In genomic region chr3:185151959-185152432, GRCh38 we compare ENCODE assay signal across 8 cellular contexts. TPM values are rescaled to one million over a fixed set of nuclear protein-coding genes. Genes with fewer than 3 reads are reported as not detected.
DNase-seq lines count a peak whose midpoint lies in the region; ATAC-seq, FAIRE-seq and TF ChIP-seq lines count a peak whose summit lies in the region.

No MANE protein-coding gene starts in this region.

- CTCF ChIA-PET in CD8-positive, alpha-beta T cell (lab: Charles Lee): no interaction called here
- CTCF ChIA-PET in RWPE1 (lab: Yijun Ruan, JAX): interaction anchor here (0.6 to 0.7 kb wide), 2 partner anchors 32 to 135 kb away, joined by 3 read pairs; no protein-coding TSS in a partner anchor

- H3K9me3 Mint-ChIP-seq in CD8-positive, alpha-beta T cell: no peaks in the 10 kb centered on the region

- intact Hi-C loops in CD8-positive, alpha-beta T cell (cut with DNase I, micrococcal nuclease): no loop called here
- intact Hi-C loops in pancreas (cut with DNase I): no loop called here

- TF ChIP-seq CTCF in CD8-positive, alpha-beta T cell (IDR thresholded peaks at IDR 0.05): no peak
- no peak for TF ChIP-seq CTCF in OCI-LY1 (IDR thresholded peaks at IDR 0.05; ENCODE audit: low read length)
- no peak for TF ChIP-seq CTCF in pancreas (IDR thresholded peaks at IDR 0.05)
- TF ChIP-seq CTCF in RWPE1 (conservative IDR thresholded peaks at IDR 0.05; ENCODE audit: low read depth): no peak

- no peaks in the 10 kb centered on the region for H3K36me3 ChIP-seq in CD8-positive, alpha-beta T cell (ENCODE audit: insufficient read depth, low read length)
- H3K36me3 ChIP-seq in OCI-LY1 (ENCODE audit: insufficient read depth, low read length) (no peaks in the 10 kb centered on the region), pancreas (no peaks in the 10 kb centered on the region)

- no peak for ATAC-seq in CD8-positive, alpha-beta T cell
- ATAC-seq in pancreas (peak in 1 of 4 donors; percentile 21), GM21360 (IDR thresholded peaks at IDR 0.05; ENCODE audit: unreplicated experiment) (no peak)

- no peak overlapping the region for H2AFZ ChIP-seq in OCI-LY1 (ENCODE audit: low read length)

- no peak for DNase-seq in CD8-positive, alpha-beta T cell
- DNase-seq in fibroblast of peridontal ligament (ENCODE audit: extremely low read depth): peak; percentile 21
- DNase-seq in pancreas: no peak
- no peak for DNase-seq in RWPE1 (ENCODE audit: low spot score)
- DNase-seq in occipital lobe (lab: John Stamatoyannopoulos, UW): no peak
- DNase-seq in stimulated activated CD4-positive, alpha-beta T cell treated with anti-CD3 and anti-CD28 coated beads, Interleukin-2, amount 100 ng/mL, for 24 hours: no peak

- H3K4me1 ChIP-seq in CD8-positive, alpha-beta T cell (ENCODE audit: insufficient read depth, low read length): peaks cover 6% of the 10 kb centered on the region
- H3K4me1 ChIP-seq in OCI-LY1 (ENCODE audit: insufficient read depth, low read length, severe bottlenecking) (no peaks in the 10 kb centered on the region), pancreas (peaks cover 0 to 3% (median 0%) of the 10 kb centered on the region in 3 donors)

- no peaks in the 10 kb centered on the region for H4K20me1 ChIP-seq in OCI-LY1 (ENCODE audit: insufficient read depth, low read length)

- no peaks in the 10 kb centered on the region for H3K9me2 ChIP-seq in OCI-LY1 (ENCODE audit: low read depth, low read length)

- no peak overlapping the region for H3K9ac ChIP-seq in OCI-LY1 (ENCODE audit: low read length)

- 6 to 8% methylated on average over 12 of the region's 12 CpGs for WGBS in pancreas, 2 donors

- peaks cover 17% of the 10 kb centered on the region for H3K27me3 ChIP-seq in CD8-positive, alpha-beta T cell (ENCODE audit: insufficient read depth, low read length)
- 0 out of 2 replicates have a peak, but pooled peaks cover 2% of the 10 kb centered on the region for H3K27me3 ChIP-seq in OCI-LY1 (ENCODE audit: insufficient read depth, low read length)
- H3K27me3 ChIP-seq in pancreas: peaks cover 0 to 34% (median 5%) of the 10 kb centered on the region in 4 donors

- no peak for FAIRE-seq in pancreas (lab: Jason Lieb, UNC)

- no peaks in the 10 kb centered on the region for H3F3A ChIP-seq in OCI-LY1 (ENCODE audit: insufficient read depth, low read length)

- POLR2A ChIA-PET in CD8-positive, alpha-beta T cell (lab: Charles Lee): no interaction called here
- POLR2A ChIA-PET in RWPE1 (lab: Yijun Ruan, JAX; ENCODE audit: low non-redundant PET): interaction anchor here (0.7 kb wide), 1 partner anchor 82 kb away, joined by 4 read pairs; no protein-coding TSS in a partner anchor

- H3K4me2 ChIP-seq in OCI-LY1 (ENCODE audit: low read length): peak overlapping the region; percentile 27; the same call in 1 of the 2 replicates

- H3K27ac Mint-ChIP-seq in CD8-positive, alpha-beta T cell: no peak overlapping the region

- H3K27me3 Mint-ChIP-seq in CD8-positive, alpha-beta T cell (ENCODE audit: low read depth): peaks cover 29% of the 10 kb centered on the region

- H3K9me3 ChIP-seq in CD8-positive, alpha-beta T cell (ENCODE audit: low read length): no peaks in the 10 kb centered on the region
- no peaks in the 10 kb centered on the region for H3K9me3 ChIP-seq in OCI-LY1 (ENCODE audit: low read length)
- no peaks in the 10 kb centered on the region for H3K9me3 ChIP-seq in pancreas

- no peaks in the 10 kb centered on the region for H3K79me2 ChIP-seq in OCI-LY1 (ENCODE audit: insufficient read depth, low read length)

- H3K36me3 Mint-ChIP-seq in CD8-positive, alpha-beta T cell: no peaks in the 10 kb centered on the region

- H3K4me1 Mint-ChIP-seq in CD8-positive, alpha-beta T cell (ENCODE audit: low read depth): peaks cover 5% of the 10 kb centered on the region

- H3K4me3 Mint-ChIP-seq in CD8-positive, alpha-beta T cell: peak overlapping the region; percentile 71

- H3K4me3 ChIP-seq in CD8-positive, alpha-beta T cell (ENCODE audit: low read depth, low read length): peak overlapping the region; percentile 29
- H3K4me3 ChIP-seq in OCI-LY1 (ENCODE audit: low read depth, low read length, poor library complexity, severe bottlenecking) (no peak overlapping the region), pancreas (peak overlapping the region; percentile 37 to 62 (median 50))

- H3K27ac ChIP-seq in CD8-positive, alpha-beta T cell (ENCODE audit: low read depth, low read length): no peak overlapping the region
- H3K27ac ChIP-seq in OCI-LY1 (ENCODE audit: low read depth, low read length, poor library complexity, severe bottlenecking) (no peak overlapping the region), pancreas (no peak overlapping the region), RWPE1 (no peak overlapping the region)

RNA-seq across cellular contexts. Expression of gene C3orf70, which starts 0.9 kb away (rescaled TPM):
- not detected for total RNA-seq in CD8-positive, alpha-beta T cell
- under 1 TPM; 0.22 to 0.90 (median 0.37) TPM for total RNA-seq in pancreas
- polyA plus RNA-seq in pancreas: under 1 TPM; 0.27 to 0.45 TPM
- 26.8 TPM for total RNA-seq in occipital lobe

Comparison
In these comparisons a context has a peak if more than half of its experiments do, and no peak if none do; other contexts are left out.
1. RNA of gene C3orf70, which starts 0.9 kb away (total RNA-seq): 26.8 TPM in occipital lobe (single experiment); 0.22 to 0.90 TPM in pancreas and not detected in CD8-positive, alpha-beta T cell; every median in the first group is over 10 times any median in the second.